11 cellular contexts compared by ENCODE assay signal in genomic region chr6:36633915-36634314, GRCh38. TPM values are rescaled to one million over a fixed set of nuclear protein-coding genes. Genes with fewer than 3 reads are reported as not detected.
A peak's percentile ranks its signal among the peaks of the same experiment; 100 is the strongest.
DNase-seq lines count a peak whose midpoint lies in the region; ATAC-seq and TF ChIP-seq lines count a peak whose summit lies in the region.
"Had no signal": no experiment of that assay in that cellular context is flagged by ENCODE, and none has a peak within 500 bp of the region (broad histone marks: within the 10 kb centered on the region; RNA-seq: fewer than 3 reads in every experiment).

No MANE protein-coding gene starts in this region.

- no peak overlapping the region for H3K4me3 ChIP-seq in neuronal stem cell (ENCODE audit: low read length in 2 of 2)
- no peak overlapping the region for H3K4me3 ChIP-seq in dorsolateral prefrontal cortex
- no peak overlapping the region for H3K4me3 ChIP-seq in HAP-1
- H3K4me3 ChIP-seq: tibial nerve had no signal

- no peak overlapping the region for H3K4ac ChIP-seq in neuronal stem cell (ENCODE audit: low read length)

- H4K91ac ChIP-seq in neuronal stem cell (ENCODE audit: low read depth, low read length, poor library complexity): no peak overlapping the region

- H3K27ac Mint-ChIP-seq in Calu3 (ENCODE audit: unreplicated experiment): no peak overlapping the region

- H3K9me3 Mint-ChIP-seq in Calu3 (ENCODE audit: low read depth, unreplicated experiment): no peaks in the 10 kb centered on the region

- no peaks in the 10 kb centered on the region for H3K36me3 ChIP-seq in neuronal stem cell (replicated peaks in 1 of 2; ENCODE audit: control insufficient read depth in 2 of 2, insufficient read depth in 2 of 2, low read length in 2 of 2)
- H3K36me3 ChIP-seq in HAP-1 (replicated peaks): no peaks in the 10 kb centered on the region
- H3K36me3 ChIP-seq: tibial nerve had no signal

- DNase-seq in Calu3 (peak; percentile 68), NCI-H226 (peak; percentile 21), neuronal stem cell (ENCODE audit: low spot score) (no peak), dorsolateral prefrontal cortex (no peak), HAP-1 (ENCODE audit: low spot score in 2 of 2) (no peak), SKM-1 (lab: John Stamatoyannopoulos, UW; ENCODE audit: unreplicated experiment) (no peak)
- DNase-seq: GF-D8, NCI-H2171 had no signal

- no peaks in the 10 kb centered on the region for H3K27me3 Mint-ChIP-seq in Calu3 (ENCODE audit: unreplicated experiment)

- BruUV-seq in Calu3 (replicated peaks; lab: Mats Ljungman, UMichigan): no TSS peak

- no peak overlapping the region for H2BK120ac ChIP-seq in neuronal stem cell (ENCODE audit: low read depth, low read length)

- CTCF ChIA-PET in Calu3 (lab: Charles Lee): interaction anchor here (0.8 kb wide), 1 partner anchor 57 kb away, joined by 3 read pairs; no protein-coding TSS in a partner anchor

- H4K8ac ChIP-seq in neuronal stem cell (ENCODE audit: low read depth, low read length): no peak overlapping the region

- peak overlapping the region; percentile 28 for H2AFZ ChIP-seq in neuronal stem cell (ENCODE audit: low read length)

- in situ Hi-C loops in HAP-1 (cut with MboI; ENCODE audit: low sequenced_read_pairs): no loop called here

- H3K23ac ChIP-seq in neuronal stem cell (ENCODE audit: low read depth, low read length, poor library complexity): no peak overlapping the region

- no peak overlapping the region for H3K18ac ChIP-seq in neuronal stem cell (ENCODE audit: low read length)

- no CpG with 5 or more reads among the region's 9 CpGs for WGBS in neuronal stem cell (ENCODE audit: extremely low coverage in 2 of 2, insufficient read length in 2 of 2, insufficient replicate concordance in 1 of 2), 2 donors

- H3K4me2 ChIP-seq in neuronal stem cell (ENCODE audit: insufficient read depth, low read length, poor library complexity, severe bottlenecking): no peak overlapping the region

- no peak overlapping the region for H3K27ac ChIP-seq in neuronal stem cell (replicated peaks; ENCODE audit: low read length)
- H3K27ac ChIP-seq in dorsolateral prefrontal cortex: peak overlapping the region in 5 of 59 donors; percentile 27 to 47 (median 28)

- no peak overlapping the region for H2BK15ac ChIP-seq in neuronal stem cell (ENCODE audit: low read length)

- H3K36me3 Mint-ChIP-seq in Calu3 (ENCODE audit: insufficient read depth, unreplicated experiment): no peaks in the 10 kb centered on the region

- H3K9me3 ChIP-seq in neuronal stem cell (replicated peaks in 1 of 2; ENCODE audit: control insufficient read depth in 2 of 2, insufficient read depth in 1 of 2, low read depth in 1 of 2, low read length in 2 of 2) (no peaks in the 10 kb centered on the region), HAP-1 (no peaks in the 10 kb centered on the region)
- H3K9me3 ChIP-seq: tibial nerve had no signal

- H3K4me1 ChIP-seq in neuronal stem cell (ENCODE audit: control insufficient read depth in 2 of 2, insufficient read depth in 1 of 2, low read depth in 1 of 2, low read length in 2 of 2) (peaks cover 6 to 16% of the 10 kb centered on the region in 2 donors), HAP-1 (no peaks in the 10 kb centered on the region)

- no peak overlapping the region for H2BK12ac ChIP-seq in neuronal stem cell (ENCODE audit: low read length)

- intact Hi-C loops in Calu3 (cut with micrococcal nuclease; ENCODE audit: unreplicated experiment) (no loop called here), dorsolateral prefrontal cortex (cut with DNase I) (no loop called here)

- ATAC-seq in esophagus mucosa (peak; percentile 20), GM21723 (IDR thresholded peaks at IDR 0.05; ENCODE audit: unreplicated experiment) (no peak)

- H2BK5ac ChIP-seq in neuronal stem cell (ENCODE audit: low read length): no peak overlapping the region

- H3K4me3 Mint-ChIP-seq in Calu3 (ENCODE audit: low read depth, unreplicated experiment): no peak overlapping the region

- peaks cover 20% of the 10 kb centered on the region for H3K4me1 Mint-ChIP-seq in Calu3 (ENCODE audit: low read depth, unreplicated experiment)

- H3K9ac ChIP-seq in neuronal stem cell (ENCODE audit: low read depth, low read length, poor library complexity): no peak overlapping the region

- H3K79me1 ChIP-seq in neuronal stem cell (ENCODE audit: low read depth, low read length): no peaks in the 10 kb centered on the region

- no peak overlapping the region for H2AK5ac ChIP-seq in neuronal stem cell (ENCODE audit: low read depth, low read length)

- no peak overlapping the region for H3K14ac ChIP-seq in neuronal stem cell (ENCODE audit: low read length)

- peaks cover 0 to 4% (median 0%) of the 10 kb centered on the region in 3 experiments for H3K27me3 ChIP-seq in neuronal stem cell (ENCODE audit: control insufficient read depth in 3 of 3, insufficient read depth in 3 of 3, low read depth in 1 of 3, low read length in 3 of 3)
- no peaks in the 10 kb centered on the region for H3K27me3 ChIP-seq in dorsolateral prefrontal cortex
- no peaks in the 10 kb centered on the region for H3K27me3 ChIP-seq in HAP-1 (ENCODE audit: low read depth)
- H3K27me3 ChIP-seq: tibial nerve had no signal

- TF ChIP-seq CTCF in Calu3 (IDR thresholded peaks at IDR 0.05; ENCODE audit: unreplicated experiment) (no peak), dorsolateral prefrontal cortex (IDR thresholded peaks at IDR 0.05 in 54 of 56, conservative IDR thresholded peaks at IDR 0.05 in 2 of 56; ENCODE audit: low read depth in 1 of 56, partially characterized antibody in 56 of 56) (no peak)

RNA-seq across cellular contexts. Expression of gene SRSF3, which starts 39.8 kb away (rescaled TPM):
- total RNA-seq in Calu3 (2022) (347 and 370 TPM in 2 replicates), esophagus mucosa (216 TPM), dorsolateral prefrontal cortex (100 to 1,000 TPM; 108 to 194 (median 145) TPM)
- 276 TPM for polyA plus RNA-seq in neuronal stem cell (2013, experiment 1 of 2)
- 284 TPM for polyA plus RNA-seq in neuronal stem cell (2013, experiment 2 of 2)

RNA-seq across cellular contexts. Expression of gene CDKN1A, which starts 44.6 kb away (rescaled TPM):
- total RNA-seq in Calu3 (2022): 26.5 and 33.7 TPM in 2 replicates
- 145 TPM for total RNA-seq in esophagus mucosa
- polyA plus RNA-seq in neuronal stem cell (2013, experiment 1 of 2): 54.0 TPM
- 53.5 TPM for polyA plus RNA-seq in neuronal stem cell (2013, experiment 2 of 2)
- 100 to 1,000 TPM in 9 of 120 experiments, 10 to 100 TPM in 110, 1 to 10 TPM in 1; 8.3 to 193 (median 29.3) TPM for total RNA-seq in dorsolateral prefrontal cortex

Comparison
In these comparisons a context has a peak if more than half of its experiments do, and no peak if none do; other contexts are left out.
1. DNase-seq: peak in Calu3 (single experiment) and NCI-H226 (single experiment); none in neuronal stem cell (single experiment), dorsolateral prefrontal cortex (0 of 10), HAP-1 (0 of 2) and SKM-1 (single experiment).